Comparison of ENCODE assay signal across 33 cellular contexts in genomic region chr6:128719786-128720185, GRCh38.
"Had no signal": no experiment of that assay in that cellular context is flagged by ENCODE, and none has a peak within 500 bp of the region (broad histone marks: within the 10 kb centered on the region; RNA-seq: fewer than 3 reads in every experiment).

No MANE protein-coding gene starts in this region.

- H3K36me3 ChIP-seq: brain microvascular endothelial cell, Peyer's patch, WERI-Rb-1 had no signal

- H3K9me3 ChIP-seq: Peyer's patch had no signal

- H3K4me3 ChIP-seq: K562, Peyer's patch had no signal

- DNase-seq: activated CD4-positive, alpha-beta T cell treated with anti-CD3 and anti-CD28 coated beads for 1 hour; activated CD4-positive, alpha-beta T cell treated with anti-CD3 and anti-CD28 coated beads, Interleukin-2, amount 10 ng/mL, durations not matched to agents 24 days and 14 days; activated CD4-positive, alpha-beta T cell treated with anti-CD3 and anti-CD28 coated beads, Interleukin-2, amount 50 U/mL, for 4 hours; activated CD4-positive, CD25-positive, alpha-beta regulatory T cell; activated CD8-positive, alpha-beta T cell treated with anti-CD3 and anti-CD28 coated beads for 36 hours; activated effector memory CD4-positive, alpha-beta T cell treated with anti-CD3 and anti-CD28 coated beads, Interleukin-2, amount 50 U/mL, for 16 hours; activated naive CD4-positive, alpha-beta T cell; activated naive CD4-positive, alpha-beta T cell treated with anti-CD3 and anti-CD28 coated beads, Interleukin-2, amount 50 U/mL, for 16 hours; activated naive CD8-positive, alpha-beta T cell treated with anti-CD3 and anti-CD28 coated beads for 36 hours; activated T-cell treated with anti-CD3 and anti-CD28 coated beads, Interleukin-2, amount 50 U/mL, for 1 hour; activated T-cell treated with anti-CD3 and anti-CD28 coated beads, Interleukin-2, amount 50 U/mL, for 72 hours; amniotic stem cell; aorta; brain microvascular endothelial cell; central memory CD4-positive, alpha-beta T cell; NCI-H1048; NCI-H1436 treated with DMSO at 0.1 percent for 48 hours; NCI-H1694 treated with DMSO at 0.1 percent for 48 hours; NCI-H2029; NCI-H2171 treated with DMSO at 0.1 percent for 48 hours; NCI-H2227 treated with DMSO at 0.1 percent for 48 hours; NCI-H446; NCI-H510A treated with DMSO at 0.1 percent for 48 hours; NCI-H69; NCI-H82; PC-3; Peyer's patch; RPMI8226; SHP77 treated with DMSO at 0.1 percent for 48 hours; T1000; WERI-Rb-1 had no signal

- H3K4me1 ChIP-seq: Peyer's patch had no signal

- ATAC-seq: activated CD8-positive, alpha-beta T cell treated with anti-CD3 and anti-CD28 coated beads for 36 hours; activated T-cell treated with anti-CD3 and anti-CD28 coated beads, Interleukin-2, amount 50 U/mL, for 72 hours; activated T-helper 17 cell treated with anti-CD3 and anti-CD28 coated beads, Interleukin-2, amount 50 U/mL, for 72 hours; K562; PC-3 had no signal

- H3K27me3 ChIP-seq: brain microvascular endothelial cell, Peyer's patch had no signal

- H3K27ac ChIP-seq: brain microvascular endothelial cell, Peyer's patch, WERI-Rb-1 had no signal
